Comparison of ENCODE assay signal across 21 cellular contexts in the genomic region with DNA sequence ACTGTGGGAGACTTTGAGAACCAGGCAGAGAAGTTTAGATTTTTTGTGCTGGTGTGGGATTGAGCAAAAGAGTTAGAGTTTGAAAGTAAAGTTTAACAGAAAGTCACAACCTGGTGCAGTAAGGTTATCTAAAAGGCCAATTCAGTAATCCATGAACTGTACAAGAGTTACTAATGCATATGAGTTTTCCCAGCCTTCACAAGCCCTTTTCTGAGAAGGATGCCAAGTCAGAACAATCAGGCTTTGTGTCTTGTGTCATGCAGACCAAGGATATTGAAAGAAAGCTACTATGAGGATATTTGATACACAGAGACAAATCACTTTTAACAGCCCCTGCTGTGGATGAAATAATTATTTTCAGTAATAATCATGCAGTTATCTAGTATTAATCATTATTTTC.
A peak's percentile ranks its signal among the peaks of the same experiment; 100 is the strongest.
DNase-seq lines count a peak whose midpoint lies in the region; FAIRE-seq and TF ChIP-seq lines count a peak whose summit lies in the region.
"Had no signal": no experiment of that assay in that cellular context is flagged by ENCODE, and none has a peak within 500 bp of the region (broad histone marks: within the 10 kb centered on the region; RNA-seq: fewer than 3 reads in every experiment).

No MANE protein-coding gene starts in this region.

- no peak for TF ChIP-seq CTCF in retinal pigment epithelial cell (conservative IDR thresholded peaks at IDR 0.05; ENCODE audit: low read depth, low read length)

- H3K4me3 ChIP-seq in retinal pigment epithelial cell (ENCODE audit: low read length) = no peak overlapping the region
- H3K4me3 ChIP-seq: A549, BLaER1, GM12878 had no signal

- H3K27ac ChIP-seq in caudate nucleus (ENCODE audit: low read depth, low read length) = no peak overlapping the region
- H3K27ac ChIP-seq: 22Rv1, A549, BLaER1 had no signal

- peak; percentile 14 for DNase-seq in Ammon's horn (ENCODE audit: low spot score)
- peak; percentile 21 for DNase-seq in amniotic epithelial cell (ENCODE audit: low read depth)
- peak; percentile 52 for DNase-seq in globus pallidus (ENCODE audit: low spot score)
- peak; percentile 71 for DNase-seq in retinal pigment epithelial cell (ENCODE audit: low read depth)
- no peak for DNase-seq in frontal cortex (ENCODE audit: low spot score in 2 of 2)
- no peak for DNase-seq in caudate nucleus (lab: John Stamatoyannopoulos, UW)
- DNase-seq in NCI-H345 treated with DMSO at 0.1 percent for 48 hours (lab: John Stamatoyannopoulos, UW; ENCODE audit: unreplicated experiment) = no peak
- DNase-seq: AML-193; Calu3; CD4-positive, alpha-beta memory T cell; DMS53; DND-41; EL; H9; KBM-7 had no signal

- no peak for FAIRE-seq in frontal cortex (lab: Jason Lieb, UNC)
- FAIRE-seq: A549, GM12878, H1, HepG2 had no signal

Comparison
In these comparisons a context has a peak if more than half of its experiments do, and no peak if none do; other contexts are left out.
1. DNase-seq: peak in Ammon's horn (single experiment), amniotic epithelial cell (single experiment), globus pallidus (single experiment) and retinal pigment epithelial cell (single experiment); none in frontal cortex (0 of 2), caudate nucleus (0 of 61) and NCI-H345 treated with DMSO at 0.1 percent for 48 hours (single experiment).